11 cellular contexts compared by ENCODE assay signal in genomic region chr19:6532244-6532999, GRCh38. TPM values are rescaled to one million over a fixed set of nuclear protein-coding genes. Genes with fewer than 3 reads are reported as not detected.
DNase-seq lines count a peak whose midpoint lies in the region; ATAC-seq, FAIRE-seq and TF ChIP-seq lines count a peak whose summit lies in the region.
"Had no signal": no experiment of that assay in that cellular context is flagged by ENCODE, and none has a peak within 500 bp of the region (broad histone marks: within the 10 kb centered on the region; RNA-seq: fewer than 3 reads in every experiment).

No MANE protein-coding gene starts in this region.

- intact Hi-C loops in CD14-positive monocyte (cut with micrococcal nuclease) = loop anchor here (5.0 kb wide), 1 partner anchor 45 kb away; no protein-coding TSS in a partner anchor

- peak overlapping the region; percentile 84 for H3K27ac ChIP-seq in keratinocyte (ENCODE audit: control insufficient read depth, insufficient read depth, low read length)

- DNase-seq in CD14-positive monocyte (ENCODE audit: low spot score) (peak; percentile 57), HEK293T (ENCODE audit: extremely low spot score) (no peak), WTC11 (ENCODE audit: low spot score) (no peak), keratinocyte (ENCODE audit: low read depth, low spot score) (no peak), D721Med (ENCODE audit: insufficient read length, low spot score) (no peak), dermis blood vessel endothelial cell (no peak), hepatic stellate cell (ENCODE audit: low spot score) (no peak), ACHN (no peak)
- DNase-seq: NCI-H1105 had no signal

- CTCF ChIA-PET in HEK293T (lab: Yijun Ruan, JAX) = no interaction called here
- CTCF ChIA-PET in WTC11 (lab: Charles Lee) = interaction anchor here (1.3 kb wide), 1 partner anchor 16 kb away, joined by 4 read pairs; no protein-coding TSS in a partner anchor

- H3K36me3 ChIP-seq in keratinocyte (ENCODE audit: control insufficient read depth in 2 of 2, extremely low read depth in 1 of 2, insufficient read depth in 2 of 2, low read length in 2 of 2) = peaks cover 11 to 16% of the 10 kb centered on the region in 2 experiments

- peaks cover 33 to 42% (median 36%) of the 10 kb centered on the region in 3 donors for H3K27me3 Mint-ChIP-seq in CD14-positive monocyte (ENCODE audit: low read depth in 3 of 3)
- H3K27me3 Mint-ChIP-seq in WTC11 (ENCODE audit: low read depth) = peaks cover 83% of the 10 kb centered on the region

- peaks cover 26% of the 10 kb centered on the region for H3K4me1 ChIP-seq in keratinocyte (ENCODE audit: control insufficient read depth, extremely low read depth, insufficient read depth, low read length)

- H2AFZ ChIP-seq in keratinocyte (ENCODE audit: control insufficient read depth, low read length) = no peak overlapping the region

- dilution Hi-C loops in keratinocyte (cut with MboI; ENCODE audit: extremely low pct_ligation_motif_present, low sequenced_read_pairs) = no loop called here

- H3K79me2 ChIP-seq in keratinocyte (ENCODE audit: control insufficient read depth, insufficient read depth, low read length) = peaks cover 35% of the 10 kb centered on the region

- H3K9me3 Mint-ChIP-seq in CD14-positive monocyte = peaks cover 0 to 15% (median 4%) of the 10 kb centered on the region in 7 donors
- peaks cover 18% of the 10 kb centered on the region for H3K9me3 Mint-ChIP-seq in WTC11

- peak overlapping the region; percentile 85 for H3K9ac ChIP-seq in keratinocyte (ENCODE audit: control insufficient read depth, extremely low read depth, insufficient read depth, low read length)

- no peaks in the 10 kb centered on the region for H4K20me1 ChIP-seq in keratinocyte (ENCODE audit: control insufficient read depth, extremely low read depth, insufficient read depth, low read length)

- H3K27ac Mint-ChIP-seq in CD14-positive monocyte (peak overlapping the region in 3 of 7 donors; percentile 12 to 75 (median 24)), WTC11 (no peak overlapping the region; the same call in 1 of the 2 replicates)

- peaks cover 0 to 4% of the 10 kb centered on the region in 2 donors for H3K36me3 Mint-ChIP-seq in CD14-positive monocyte
- H3K36me3 Mint-ChIP-seq in WTC11 = peaks cover 15% of the 10 kb centered on the region

- in situ Hi-C loops in ACHN (cut with HindIII; ENCODE audit: low pct_ligation_motif_present, low pct_unique_long_range_greater_than_20kb, low sequenced_read_pairs) = no loop called here

- H3K9me3 ChIP-seq in keratinocyte (ENCODE audit: control insufficient read depth, low read depth, low read length) = no peaks in the 10 kb centered on the region

- POLR2A ChIA-PET in HEK293T (lab: Yijun Ruan, JAX) = interaction anchor here (1.9 kb wide), 1 partner anchor 16 kb away, joined by 16 read pairs; no protein-coding TSS in a partner anchor
- POLR2A ChIA-PET in WTC11 (lab: Charles Lee) = no interaction called here

- H3K4me3 ChIP-seq in keratinocyte (ENCODE audit: control insufficient read depth in 2 of 3, extremely low read depth in 1 of 3, insufficient read depth in 2 of 3, low read depth in 1 of 3, low read length in 3 of 3) = peak overlapping the region; percentile 70 to 95 (median 93)

- FAIRE-seq in keratinocyte (lab: Jason Lieb, UNC) (no peak), D721Med (lab: Jason Lieb, UNC) (no peak)

- no peaks in the 10 kb centered on the region for H3K27me3 ChIP-seq in keratinocyte (ENCODE audit: control insufficient read depth, extremely low read depth, insufficient read depth, low read length)

- H3K4me3 Mint-ChIP-seq in CD14-positive monocyte = peak overlapping the region; percentile 85 to 97
- H3K4me3 Mint-ChIP-seq in WTC11 = peak overlapping the region; percentile 74

- H3K9me1 ChIP-seq in keratinocyte (ENCODE audit: control insufficient read depth, extremely low read depth, insufficient read depth, low read length) = no peaks in the 10 kb centered on the region

- TF ChIP-seq CTCF in CD14-positive monocyte (IDR thresholded peaks at IDR 0.05) = no peak
- no peak for TF ChIP-seq CTCF in WTC11 (IDR thresholded peaks at IDR 0.05)
- TF ChIP-seq CTCF in keratinocyte (optimal IDR thresholded peaks at IDR 0.05 in 1 of 3, IDR thresholded peaks at IDR 0.05 in 1 of 3, conservative IDR thresholded peaks at IDR 0.05 in 1 of 3; ENCODE audit: extremely low read depth in 1 of 3, insufficient read depth in 2 of 3, low read length in 3 of 3) = no peak
- TF ChIP-seq CTCF in D721Med (IDR thresholded peaks at IDR 0.05; ENCODE audit: insufficient read depth, missing control alignments) = no peak

- H3K4me1 Mint-ChIP-seq in CD14-positive monocyte (peaks cover 61% of the 10 kb centered on the region), WTC11 (peaks cover 48% of the 10 kb centered on the region)

- no peak for ATAC-seq in WTC11

- peak overlapping the region; percentile 96 for H3K4me2 ChIP-seq in keratinocyte (ENCODE audit: control insufficient read depth, extremely low read depth, insufficient read depth, low read depth, low read length)

TF ChIP-seq in HEK293T, 16 proteins besides CTCF, POLR2A, EP300 and RAD21 (continues in another document):
- TF ChIP-seq PKNOX1 (IDR thresholded peaks at IDR 0.05) = no peak
- TF ChIP-seq HDGF (IDR thresholded peaks at IDR 0.05; ENCODE audit: borderline replicate concordance) = no peak
- no peak for TF ChIP-seq L3MBTL2 (conservative IDR thresholded peaks at IDR 0.05)

TF ChIP-seq in WTC11, 78 proteins besides CTCF, POLR2A, EP300 and RAD21 (continues in another document):
- no peak for TF ChIP-seq ERG (CRISPR knock-in tag; IDR thresholded peaks at IDR 0.05)

RNA-seq across cellular contexts. Expression of gene TNFSF9, which starts 1.6 kb away (rescaled TPM):
- polyA plus RNA-seq in CD14-positive monocyte (1 to 10 TPM; 4.3 to 4.9 TPM), keratinocyte (11.1 to 12.8 TPM (median 12.3 TPM) in 3 replicates)
- total RNA-seq in WTC11 (2021) (2.6 to 2.9 TPM (median 2.7 TPM) in 3 replicates), dermis blood vessel endothelial cell (0.34 and 0.60 TPM in 2 replicates)
- 5.9 TPM for polyA plus RNA-seq in keratinocyte (2011; ENCODE audit: low read depth)
- 7.6 and 8.5 TPM in 2 replicates for polyA plus RNA-seq in keratinocyte (2011; cell fraction: cytosol; rRNA removed)
- 20.4 and 25.8 TPM in 2 replicates for polyA plus RNA-seq in keratinocyte (2011; cell fraction: nucleus; rRNA removed)
- polyA plus RNA-seq in keratinocyte (2012; ENCODE audit: low replicate concordance) = 19.1 and 22.5 TPM in 2 replicates
- polyA minus RNA-seq in keratinocyte = 4.0 to 11.9 TPM (median 4.3 TPM) in 3 replicates
- polyA minus RNA-seq in keratinocyte (2011; cell fraction: cytosol; rRNA and poly(A)+ RNA removed) = 15.5 TPM
- polyA minus RNA-seq in keratinocyte (2011; cell fraction: nucleus; rRNA and poly(A)+ RNA removed) = 13.7 and 13.8 TPM in 2 replicates

RNA-seq across cellular contexts. Expression of gene TUBB4A, which starts 30.3 kb away (rescaled TPM):
- polyA plus RNA-seq in CD14-positive monocyte (not detected), keratinocyte (not detected in 3 replicates)
- total RNA-seq in WTC11 (2021) (18.5 to 33.1 TPM (median 30.2 TPM) in 3 replicates), dermis blood vessel endothelial cell (not detected in 2 replicates)
- polyA plus RNA-seq in keratinocyte (2011; ENCODE audit: low read depth) = not detected
- not detected in 2 replicates for polyA plus RNA-seq in keratinocyte (2011; cell fraction: cytosol; rRNA removed)
- not detected in 2 replicates for polyA plus RNA-seq in keratinocyte (2011; cell fraction: nucleus; rRNA removed)
- polyA plus RNA-seq in keratinocyte (2012; ENCODE audit: low replicate concordance) = not detected in 2 replicates
- polyA minus RNA-seq in keratinocyte = not detected in 3 replicates
- polyA minus RNA-seq in keratinocyte (2011; cell fraction: cytosol; rRNA and poly(A)+ RNA removed) = not detected
- not detected in 2 replicates for polyA minus RNA-seq in keratinocyte (2011; cell fraction: nucleus; rRNA and poly(A)+ RNA removed)
- total RNA-seq: myocyte had no signal

RNA-seq across cellular contexts. Expression of gene DENND1C, which starts 50.8 kb away (rescaled TPM):
- 10 to 100 TPM; 11.2 to 20.5 TPM for polyA plus RNA-seq in CD14-positive monocyte
- 4.3 to 6.3 TPM (median 6.1 TPM) in 3 replicates for total RNA-seq in WTC11 (2021)
- 0.09 to 0.13 TPM in 2 of 3 replicates, not detected in the other for polyA plus RNA-seq in keratinocyte
- not detected for polyA plus RNA-seq in keratinocyte (2011; ENCODE audit: low read depth)
- 0.06 and 0.09 TPM in 2 replicates for polyA plus RNA-seq in keratinocyte (2011; cell fraction: cytosol; rRNA removed)
- 0.05 and 0.10 TPM in 2 replicates for polyA plus RNA-seq in keratinocyte (2011; cell fraction: nucleus; rRNA removed)
- polyA plus RNA-seq in keratinocyte (2012; ENCODE audit: low replicate concordance) = 7.1 and 26.3 TPM in 2 replicates
- polyA minus RNA-seq in keratinocyte = not detected in 3 replicates
- polyA minus RNA-seq in keratinocyte (2011; cell fraction: cytosol; rRNA and poly(A)+ RNA removed) = not detected
- polyA minus RNA-seq in keratinocyte (2011; cell fraction: nucleus; rRNA and poly(A)+ RNA removed) = not detected in 2 replicates
- not detected in 2 replicates for total RNA-seq in dermis blood vessel endothelial cell
- total RNA-seq: myocyte had no signal

RNA-seq across cellular contexts. Expression of gene CD70, which starts 58.5 kb away (rescaled TPM):
- not detected for polyA plus RNA-seq in CD14-positive monocyte
- total RNA-seq in WTC11 (2021) = 1.7 to 2.1 TPM (median 1.7 TPM) in 3 replicates
- polyA plus RNA-seq in keratinocyte = 0.22 to 0.53 TPM (median 0.30 TPM) in 3 replicates
- polyA plus RNA-seq in keratinocyte (2011; ENCODE audit: low read depth) = not detected
- 0.12 and 0.31 TPM in 2 replicates for polyA plus RNA-seq in keratinocyte (2011; cell fraction: cytosol; rRNA removed)
- polyA plus RNA-seq in keratinocyte (2011; cell fraction: nucleus; rRNA removed) = 0.18 and 0.28 TPM in 2 replicates
- 0.20 and 0.34 TPM in 2 replicates for polyA plus RNA-seq in keratinocyte (2012; ENCODE audit: low replicate concordance)
- not detected in 3 replicates for polyA minus RNA-seq in keratinocyte
- polyA minus RNA-seq in keratinocyte (2011; cell fraction: cytosol; rRNA and poly(A)+ RNA removed) = not detected
- not detected in 2 replicates for polyA minus RNA-seq in keratinocyte (2011; cell fraction: nucleus; rRNA and poly(A)+ RNA removed)
- total RNA-seq in dermis blood vessel endothelial cell = 0.14 TPM in 1 of 2 replicates, not detected in the other
- total RNA-seq: temporal lobe had no signal

Comparison
In these comparisons a context has a peak if more than half of its experiments do, and no peak if none do; other contexts are left out.
1. RNA of gene TUBB4A, which starts 30.3 kb away (total RNA-seq): 18.5 to 33.1 TPM in WTC11; not detected in dermis blood vessel endothelial cell; every median in the first group is over 10 times any median in the second.